ENCODE assay signal across 1 cellular context in the genomic region with DNA sequence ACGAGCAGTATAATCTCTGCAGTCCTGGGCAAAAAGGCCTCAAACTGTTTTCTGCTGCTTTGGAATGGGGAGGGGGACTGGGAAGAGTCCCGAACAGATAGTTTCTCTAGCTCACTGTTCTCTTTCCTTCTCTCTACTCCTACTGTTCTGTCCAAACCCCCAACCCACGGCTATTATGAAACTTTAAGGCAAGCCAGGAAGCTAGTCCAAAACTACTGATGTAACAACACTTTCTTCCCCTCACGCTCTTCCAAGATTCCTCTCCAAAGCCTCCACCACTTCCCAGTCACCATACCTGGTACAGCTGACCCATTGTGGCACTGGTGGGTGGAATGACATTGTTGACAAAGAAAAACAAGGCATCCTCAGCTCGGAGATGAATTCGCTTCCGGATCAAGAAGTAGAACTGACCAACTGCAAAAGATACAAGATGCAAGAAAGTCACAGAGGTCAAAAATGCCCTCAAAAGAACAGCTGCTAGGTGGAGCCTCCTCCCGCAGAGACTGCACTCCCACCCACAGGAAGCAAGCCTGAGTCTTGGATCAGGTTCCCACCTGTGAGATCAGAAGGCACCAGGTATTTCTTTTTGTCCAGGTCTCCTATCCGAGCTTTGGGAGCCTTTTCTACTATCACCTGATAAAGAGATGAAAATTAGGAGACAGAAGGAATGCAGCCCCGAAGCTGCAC.
TF ChIP-seq lines count a peak whose summit lies in the region.

No MANE protein-coding gene starts in this region.

TF ChIP-seq in liver, 16 proteins besides CTCF, POLR2A, EP300 and RAD21 (continued from another document):
- TF ChIP-seq NR2F2 (IDR thresholded peaks at IDR 0.05) (no peak), HNF4G (IDR thresholded peaks at IDR 0.05) (no peak), TAF1 (conservative IDR thresholded peaks at IDR 0.05) (no peak)
- TF ChIP-seq, protein P1, sequence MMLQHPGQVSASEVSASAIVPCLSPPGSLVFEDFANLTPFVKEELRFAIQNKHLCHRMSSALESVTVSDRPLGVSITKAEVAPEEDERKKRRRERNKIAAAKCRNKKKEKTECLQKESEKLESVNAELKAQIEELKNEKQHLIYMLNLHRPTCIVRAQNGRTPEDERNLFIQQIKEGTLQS (IDR thresholded peaks at IDR 0.05): no peak
- TF ChIP-seq, protein P2, sequence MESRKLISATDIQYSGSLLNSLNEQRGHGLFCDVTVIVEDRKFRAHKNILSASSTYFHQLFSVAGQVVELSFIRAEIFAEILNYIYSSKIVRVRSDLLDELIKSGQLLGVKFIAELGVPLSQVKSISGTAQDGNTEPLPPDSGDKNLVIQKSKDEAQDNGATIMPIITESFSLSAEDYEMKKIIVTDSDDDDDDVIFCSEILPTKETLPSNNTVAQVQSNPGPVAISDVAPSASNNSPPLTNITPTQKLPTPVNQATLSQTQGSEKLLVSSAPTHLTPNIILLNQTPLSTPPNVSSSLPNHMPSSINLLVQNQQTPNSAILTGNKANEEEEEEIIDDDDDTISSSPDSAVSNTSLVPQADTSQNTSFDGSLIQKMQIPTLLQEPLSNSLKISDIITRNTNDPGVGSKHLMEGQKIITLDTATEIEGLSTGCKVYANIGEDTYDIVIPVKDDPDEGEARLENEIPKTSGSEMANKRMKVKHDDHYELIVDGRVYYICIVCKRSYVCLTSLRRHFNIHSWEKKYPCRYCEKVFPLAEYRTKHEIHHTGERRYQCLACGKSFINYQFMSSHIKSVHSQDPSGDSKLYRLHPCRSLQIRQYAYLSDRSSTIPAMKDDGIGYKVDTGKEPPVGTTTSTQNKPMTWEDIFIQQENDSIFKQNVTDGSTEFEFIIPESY (IDR thresholded peaks at IDR 0.05): no peak
